In genomic region chr1:107442545-107442944, GRCh38 we compare ENCODE assay signal across 24 cellular contexts.
DNase-seq lines count a peak whose midpoint lies in the region; TF ChIP-seq lines count a peak whose summit lies in the region.
"Had no signal": no experiment of that assay in that cellular context is flagged by ENCODE, and none has a peak within 500 bp of the region (broad histone marks: within the 10 kb centered on the region; RNA-seq: fewer than 3 reads in every experiment).

No MANE protein-coding gene starts in this region.

- no peaks in the 10 kb centered on the region for H3K27me3 ChIP-seq in BLaER1 treated with 17β-estradiol and CSF1 and Interleukin-3, amounts not matched to agents 10 nM and 100 nM
- no peaks in the 10 kb centered on the region for H3K27me3 ChIP-seq in ascending aorta

- H3K27ac Mint-ChIP-seq in activated naive CD4-positive, alpha-beta T cell treated with anti-CD3 and anti-CD28 coated beads, Interleukin-2, amount 10 ng/mL, durations not matched to agents 7 days and 5 days: no peak overlapping the region
- peak overlapping the region; percentile 4 for H3K27ac Mint-ChIP-seq in mesothelial cell of epicardium
- H3K27ac Mint-ChIP-seq: CD8-positive, alpha-beta T cell had no signal

- H3K9me3 Mint-ChIP-seq in activated naive CD4-positive, alpha-beta T cell treated with anti-CD3 and anti-CD28 coated beads, Interleukin-2, amount 10 ng/mL, durations not matched to agents 7 days and 5 days: no peaks in the 10 kb centered on the region
- no peaks in the 10 kb centered on the region for H3K9me3 Mint-ChIP-seq in mesothelial cell of epicardium
- H3K9me3 Mint-ChIP-seq: CD8-positive, alpha-beta T cell had no signal

- H3K4me1 ChIP-seq in BLaER1 treated with 17β-estradiol and CSF1 and Interleukin-3, amounts not matched to agents 10 nM and 100 nM: peaks cover 0 to 15% (median 7%) of the 10 kb centered on the region in 10 experiments; a peak in 12 of 20 replicates
- H3K4me1 ChIP-seq in ascending aorta: no peaks in the 10 kb centered on the region
- H3K4me1 ChIP-seq: Caco-2 had no signal

- no peak overlapping the region for H3K4me3 ChIP-seq in BLaER1 treated with 17β-estradiol and CSF1 and Interleukin-3, amounts not matched to agents 10 nM and 100 nM
- no peak overlapping the region for H3K4me3 ChIP-seq in ascending aorta

- TF ChIP-seq CTCF in mesothelial cell of epicardium (IDR thresholded peaks at IDR 0.05; ENCODE audit: unreplicated experiment): no peak
- no peak for TF ChIP-seq CTCF in ascending aorta (IDR thresholded peaks at IDR 0.05)

- H3K27ac ChIP-seq in BLaER1 treated with 17β-estradiol and CSF1 and Interleukin-3, amounts not matched to agents 10 nM and 100 nM: no peak overlapping the region
- no peak overlapping the region for H3K27ac ChIP-seq in ascending aorta
- H3K27ac ChIP-seq: C4-2B, KMS-11 had no signal

- H3K4me1 Mint-ChIP-seq in activated naive CD4-positive, alpha-beta T cell treated with anti-CD3 and anti-CD28 coated beads, Interleukin-2, amount 10 ng/mL, durations not matched to agents 7 days and 5 days: peaks cover 12% of the 10 kb centered on the region
- peaks cover 10% of the 10 kb centered on the region for H3K4me1 Mint-ChIP-seq in mesothelial cell of epicardium

- no peaks in the 10 kb centered on the region for H3K36me3 ChIP-seq in BLaER1 treated with 17β-estradiol and CSF1 and Interleukin-3, amounts not matched to agents 10 nM and 100 nM
- no peaks in the 10 kb centered on the region for H3K36me3 ChIP-seq in ascending aorta

- no peaks in the 10 kb centered on the region for H3K36me3 Mint-ChIP-seq in activated naive CD4-positive, alpha-beta T cell treated with anti-CD3 and anti-CD28 coated beads, Interleukin-2, amount 10 ng/mL, durations not matched to agents 7 days and 5 days
- H3K36me3 Mint-ChIP-seq in mesothelial cell of epicardium: no peaks in the 10 kb centered on the region
- H3K36me3 Mint-ChIP-seq: CD8-positive, alpha-beta T cell had no signal

- H3K27me3 Mint-ChIP-seq in activated naive CD4-positive, alpha-beta T cell treated with anti-CD3 and anti-CD28 coated beads, Interleukin-2, amount 10 ng/mL, durations not matched to agents 7 days and 5 days: no peaks in the 10 kb centered on the region
- H3K27me3 Mint-ChIP-seq in mesothelial cell of epicardium (ENCODE audit: low read depth): no peaks in the 10 kb centered on the region

- intact Hi-C loops in ascending aorta (cut with DNase I) (no loop called here), posterior cingulate gyrus (cut with DNase I) (no loop called here)

- peak overlapping the region; percentile 1 to 37 (median 13); a peak in 15 of 22 replicates for H3K4me2 ChIP-seq in BLaER1 treated with 17β-estradiol and CSF1 and Interleukin-3, amounts not matched to agents 10 nM and 100 nM
- H3K4me2 ChIP-seq: KMS-11, SK-N-SH had no signal

- H3K9ac ChIP-seq in BLaER1 treated with 17β-estradiol and CSF1 and Interleukin-3, amounts not matched to agents 10 nM and 100 nM: no peak overlapping the region
- H3K9ac ChIP-seq: KMS-11, SK-N-SH had no signal

- no peak overlapping the region for H3K4me3 Mint-ChIP-seq in activated naive CD4-positive, alpha-beta T cell treated with anti-CD3 and anti-CD28 coated beads, Interleukin-2, amount 10 ng/mL, durations not matched to agents 7 days and 5 days
- no peak overlapping the region for H3K4me3 Mint-ChIP-seq in mesothelial cell of epicardium
- H3K4me3 Mint-ChIP-seq: CD8-positive, alpha-beta T cell had no signal

- no peaks in the 10 kb centered on the region for H4K20me1 ChIP-seq in BLaER1 treated with 17β-estradiol and CSF1 and Interleukin-3, amounts not matched to agents 10 nM and 100 nM

- CTCF ChIA-PET in activated naive CD4-positive, alpha-beta T cell treated with anti-CD3 and anti-CD28 coated beads, Interleukin-2, amount 10 ng/mL, durations not matched to agents 7 days and 5 days (lab: Charles Lee): no interaction called here

- peak; percentile 32 for DNase-seq in activated naive CD4-positive, alpha-beta T cell treated with anti-CD3 and anti-CD28 coated beads, Interleukin-2, amount 10 ng/mL, durations not matched to agents 7 days and 5 days
- no peak for DNase-seq in activated naive CD4-positive, alpha-beta T cell treated with anti-CD3 and anti-CD28 coated beads, Interleukin-2, amount 50 U/mL, for 16 hours
- DNase-seq in SW480 (ENCODE audit: low spot score): peak; percentile 33
- no peak for DNase-seq in mesothelial cell of epicardium (ENCODE audit: low spot score in 2 of 2, unreplicated experiment in 2 of 2)
- DNase-seq in NCI-H1417 treated with DMSO at 0.1 percent for 48 hours (lab: John Stamatoyannopoulos, UW): no peak
- DNase-seq in ascending aorta (ENCODE audit: low spot score in 2 of 2): no peak
- no peak for DNase-seq in posterior cingulate gyrus
- DNase-seq: Caco-2; CD8-positive, alpha-beta T cell; EL; GDM1; GOT3; HCEC 1CT; IMR-90; MM.1S; NCI-H1694; NCI-H2029 treated with DMSO at 0.1 percent for 48 hours; NCI-H446 treated with DMSO at 0.1 percent for 48 hours; NCI-H526 treated with DMSO at 0.1 percent for 48 hours; SIG-M5; SK-N-SH had no signal

- no peaks in the 10 kb centered on the region for H3K9me3 ChIP-seq in BLaER1 treated with 17β-estradiol and CSF1 and Interleukin-3, amounts not matched to agents 10 nM and 100 nM (replicated peaks in 1 of 11)
- no peaks in the 10 kb centered on the region for H3K9me3 ChIP-seq in ascending aorta
- H3K9me3 ChIP-seq: Caco-2, SK-N-SH had no signal

Comparison
In these comparisons a context has a peak if more than half of its experiments do, and no peak if none do; other contexts are left out.
1. DNase-seq: peak in activated naive CD4-positive, alpha-beta T cell treated with anti-CD3 and anti-CD28 coated beads, Interleukin-2, amount 10 ng/mL, durations not matched to agents 7 days and 5 days (single experiment) and SW480 (single experiment); none in activated naive CD4-positive, alpha-beta T cell treated with anti-CD3 and anti-CD28 coated beads, Interleukin-2, amount 50 U/mL, for 16 hours (single experiment), mesothelial cell of epicardium (0 of 2), NCI-H1417 treated with DMSO at 0.1 percent for 48 hours (single experiment), ascending aorta (0 of 2) and posterior cingulate gyrus (0 of 10).